Comparison of ENCODE assay signal across 9 cellular contexts in the genomic region with DNA sequence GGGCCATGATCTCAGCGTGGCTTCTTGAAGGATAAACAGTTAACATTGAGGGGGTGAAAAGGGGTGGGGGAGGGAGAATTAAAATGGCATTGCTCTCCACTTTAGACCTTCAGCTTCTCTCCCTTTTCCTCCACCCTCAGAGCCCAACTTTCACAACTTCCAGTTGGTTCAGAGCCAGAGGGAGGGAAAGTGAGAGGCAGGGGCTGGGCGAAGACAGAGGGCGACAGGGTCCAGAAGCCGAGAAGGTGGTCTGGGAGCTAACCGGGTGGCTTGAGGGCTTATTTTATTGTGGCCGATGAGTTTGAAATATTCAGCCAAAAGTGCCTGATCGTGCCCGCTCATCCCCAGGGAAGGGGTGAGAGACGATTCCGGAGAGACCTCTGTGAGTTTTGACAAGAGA. TPM values are rescaled to one million over a fixed set of nuclear protein-coding genes. Genes with fewer than 3 reads are reported as not detected.
A peak's percentile ranks its signal among the peaks of the same experiment; 100 is the strongest.
DNase-seq lines count a peak whose midpoint lies in the region; FAIRE-seq and TF ChIP-seq lines count a peak whose summit lies in the region.
"Had no signal": no experiment of that assay in that cellular context is flagged by ENCODE, and none has a peak within 500 bp of the region (broad histone marks: within the 10 kb centered on the region; RNA-seq: fewer than 3 reads in every experiment).

No MANE protein-coding gene starts in this region.

- H3K27ac Mint-ChIP-seq in nephron = peak overlapping the region; percentile 72 to 89 (median 89)

- H4K20me1 ChIP-seq in endothelial cell of umbilical vein (replicated peaks; ENCODE audit: control insufficient read depth, extremely low read depth, insufficient read depth, low read length) = peaks cover 3% of the 10 kb centered on the region

- peaks cover 47% of the 10 kb centered on the region for H3K4me1 Mint-ChIP-seq in nephron

- POLR2A ChIA-PET in AG04449 (lab: Yijun Ruan, JAX) = no interaction called here
- POLR2A ChIA-PET in endothelial cell of umbilical vein (lab: Charles Lee) = interaction anchor here (1.4 to 2.1 kb wide), 5 partner anchors 48 to 403 kb away, joined by 6 to 12 read pairs (median 7); no protein-coding TSS in a partner anchor
- POLR2A ChIA-PET in HEK293T (lab: Yijun Ruan, JAX) = interaction anchor here (0.6 to 2.7 kb wide), 10 partner anchors 9 to 444 kb away, joined by 3 to 20 read pairs (median 4); partner anchors contain the start of gene CDKN3

- no peak overlapping the region for H2AFZ ChIP-seq in endothelial cell of umbilical vein (ENCODE audit: low read depth, low read length)

- FAIRE-seq in endothelial cell of umbilical vein (lab: Jason Lieb, UNC) = peak; percentile 48
- FAIRE-seq: TTC549 had no signal

- intact Hi-C loops in endothelial cell of umbilical vein (cut with micrococcal nuclease) = loop anchor here (2.0 to 5.0 kb wide), 2 partner anchors 238 to 585 kb away; no protein-coding TSS in a partner anchor

- no peaks in the 10 kb centered on the region for H3K9me3 Mint-ChIP-seq in nephron

- TF ChIP-seq CTCF in AG04449 (IDR thresholded peaks at IDR 0.05; ENCODE audit: insufficient read depth, low read length, missing control alignments) (no peak), endothelial cell of umbilical vein (IDR thresholded peaks at IDR 0.05; ENCODE audit: extremely low read depth in 1 of 2, insufficient read depth in 1 of 2, low read depth in 1 of 2, low read length in 2 of 2) (no peak), nephron (IDR thresholded peaks at IDR 0.05; ENCODE audit: unreplicated experiment in 3 of 3) (no peak)

- CTCF ChIA-PET in AG04449 (lab: Yijun Ruan, JAX) = interaction anchor here (1.1 to 1.8 kb wide), 2 partner anchors 222 to 377 kb away, joined by 4 to 5 read pairs; no protein-coding TSS in a partner anchor
- CTCF ChIA-PET in endothelial cell of umbilical vein (lab: Charles Lee) = interaction anchor here (0.6 to 9.0 kb wide), 15 partner anchors 9 to 685 kb away, joined by 3 to 80 read pairs (median 8); no protein-coding TSS in a partner anchor
- CTCF ChIA-PET in HEK293T (lab: Yijun Ruan, JAX) = interaction anchor here (1.1 kb wide), 1 partner anchor 49 kb away, joined by 4 read pairs; no protein-coding TSS in a partner anchor

- H3K36me3 ChIP-seq in endothelial cell of umbilical vein (ENCODE audit: control insufficient read depth in 2 of 2, extremely low read depth in 1 of 2, insufficient read depth in 2 of 2, low read length in 2 of 2) = peaks cover 29 to 39% of the 10 kb centered on the region in 2 experiments

- peak overlapping the region; percentile 88 for H3K9ac ChIP-seq in endothelial cell of umbilical vein (replicated peaks; ENCODE audit: extremely low read depth, insufficient read depth, low read length)

- H3K79me2 ChIP-seq in endothelial cell of umbilical vein (ENCODE audit: control insufficient read depth, insufficient read depth, low read length) = peaks cover 72% of the 10 kb centered on the region

- peaks cover 38% of the 10 kb centered on the region for H3K36me3 Mint-ChIP-seq in nephron (ENCODE audit: low read depth)

- dilution Hi-C loops in endothelial cell of umbilical vein (cut with MboI; ENCODE audit: extremely low pct_ligation_motif_present, low sequenced_read_pairs) = no loop called here

- no peaks in the 10 kb centered on the region for H3K9me3 ChIP-seq in endothelial cell of umbilical vein (replicated peaks; ENCODE audit: control insufficient read depth, insufficient read depth, low read length)

- no peaks in the 10 kb centered on the region for H3K27me3 ChIP-seq in endothelial cell of umbilical vein (ENCODE audit: control insufficient read depth in 2 of 2, insufficient read depth in 2 of 2, low read length in 2 of 2)

- TF ChIP-seq POLR2A in endothelial cell of umbilical vein (IDR thresholded peaks at IDR 0.05; ENCODE audit: low read depth, low read length) = no peak

- BruUV-seq in endothelial cell of umbilical vein (replicated peaks; lab: Mats Ljungman, UMichigan) = no TSS peak

- H3K4me1 ChIP-seq in endothelial cell of umbilical vein (ENCODE audit: control insufficient read depth, extremely low read depth, insufficient read depth, low read length) = peaks cover 35% of the 10 kb centered on the region

- peak overlapping the region; percentile 95 for H3K4me2 ChIP-seq in endothelial cell of umbilical vein (ENCODE audit: insufficient read depth, low read length)

- H3K27me3 Mint-ChIP-seq in nephron (ENCODE audit: low read depth) = peaks cover 81% of the 10 kb centered on the region

- H3K9me1 ChIP-seq in endothelial cell of umbilical vein (replicated peaks; ENCODE audit: control insufficient read depth, extremely low read depth, insufficient read depth, low read length) = no peaks in the 10 kb centered on the region

- peak overlapping the region; percentile 56 for H3K4me3 ChIP-seq in AG04449 (ENCODE audit: low read depth, low read length)
- peak overlapping the region; percentile 58 to 99 (median 86) for H3K4me3 ChIP-seq in endothelial cell of umbilical vein (replicated peaks in 1 of 3; ENCODE audit: insufficient read depth in 1 of 3, low read depth in 1 of 3, low read length in 3 of 3)

- peak overlapping the region; percentile 91 to 100 (median 93) for H3K4me3 Mint-ChIP-seq in nephron

- peak overlapping the region; percentile 73 for H3K27ac ChIP-seq in endothelial cell of umbilical vein (ENCODE audit: insufficient read depth, low read depth, low read length)

- DNase-seq in AG04449 (ENCODE audit: low read depth, low spot score) = no peak
- peak; percentile 5 for DNase-seq in LHCN-M2 (ENCODE audit: low read depth)
- peak; percentile 33 for DNase-seq in endothelial cell of umbilical vein (ENCODE audit: low read depth, low spot score)
- DNase-seq in HEK293T (ENCODE audit: extremely low spot score) = no peak
- DNase-seq in GDM1 (lab: John Stamatoyannopoulos, UW) = no peak
- DNase-seq in OCI-M1 (lab: John Stamatoyannopoulos, UW) = no peak
- DNase-seq in anterior cingulate cortex (lab: John Stamatoyannopoulos, UW) = no peak

TF ChIP-seq in endothelial cell of umbilical vein, 7 proteins besides CTCF, POLR2A, EP300 and RAD21:
- no peak for TF ChIP-seq JUN (IDR thresholded peaks at IDR 0.05; ENCODE audit: borderline replicate concordance, insufficient read depth, insufficient read length, low read depth)
- no peak for TF ChIP-seq EZH2 (IDR thresholded peaks at IDR 0.05; ENCODE audit: borderline replicate concordance, low read depth, low read length, severe bottlenecking)
- peak; percentile 32 for TF ChIP-seq GATA2 (IDR thresholded peaks at IDR 0.05; ENCODE audit: insufficient read depth, insufficient read length, low read depth, low read length)
TF ChIP-seq in endothelial cell of umbilical vein: peak in this region for 1.

TF ChIP-seq in HEK293T, 16 proteins besides CTCF, POLR2A, EP300 and RAD21:
- TF ChIP-seq ELF4 (IDR thresholded peaks at IDR 0.05) = no peak
- no peak for TF ChIP-seq SP1 (IDR thresholded peaks at IDR 0.05)
- no peak for TF ChIP-seq SUZ12 (IDR thresholded peaks at IDR 0.05)

RNA-seq across cellular contexts. Expression of gene BMP4, which starts 4.1 kb away (rescaled TPM):
- 2.5 and 3.7 TPM in 2 replicates for total RNA-seq in LHCN-M2 (2014; rRNA removed)
- 22.3 TPM for polyA plus RNA-seq in LHCN-M2 (2012)
- total RNA-seq in endothelial cell of umbilical vein = 201 and 238 TPM in 2 replicates
- 298 and 311 TPM in 2 replicates for polyA plus RNA-seq in endothelial cell of umbilical vein
- polyA plus RNA-seq in endothelial cell of umbilical vein (2011; cell fraction: cytosol; rRNA removed) = 258 and 307 TPM in 2 replicates
- 187 and 237 TPM in 2 replicates for polyA plus RNA-seq in endothelial cell of umbilical vein (2011; cell fraction: nucleus; rRNA removed)
- 178 and 199 TPM in 2 replicates for polyA plus RNA-seq in endothelial cell of umbilical vein (2012)
- 300 and 367 TPM in 2 replicates for polyA minus RNA-seq in endothelial cell of umbilical vein
- not detected for polyA minus RNA-seq in endothelial cell of umbilical vein (2011; cell fraction: cytosol; rRNA and poly(A)+ RNA removed)
- 100 and 117 TPM in 2 replicates for polyA minus RNA-seq in endothelial cell of umbilical vein (2011; cell fraction: nucleus; rRNA and poly(A)+ RNA removed)

Comparison
In these comparisons a context has a peak if more than half of its experiments do, and no peak if none do; other contexts are left out.
1. DNase-seq: peak in LHCN-M2 (single experiment) and endothelial cell of umbilical vein (single experiment); none in AG04449 (single experiment), HEK293T (single experiment), GDM1 (single experiment), OCI-M1 (single experiment) and anterior cingulate cortex (0 of 58).
2. RNA of gene BMP4, which starts 4.1 kb away (total RNA-seq): 201 to 238 TPM in endothelial cell of umbilical vein; 2.5 to 3.7 TPM in LHCN-M2; every median in the first group is over 10 times any median in the second.